Comparison of ENCODE assay signal across 1 cellular context in the genomic region with DNA sequence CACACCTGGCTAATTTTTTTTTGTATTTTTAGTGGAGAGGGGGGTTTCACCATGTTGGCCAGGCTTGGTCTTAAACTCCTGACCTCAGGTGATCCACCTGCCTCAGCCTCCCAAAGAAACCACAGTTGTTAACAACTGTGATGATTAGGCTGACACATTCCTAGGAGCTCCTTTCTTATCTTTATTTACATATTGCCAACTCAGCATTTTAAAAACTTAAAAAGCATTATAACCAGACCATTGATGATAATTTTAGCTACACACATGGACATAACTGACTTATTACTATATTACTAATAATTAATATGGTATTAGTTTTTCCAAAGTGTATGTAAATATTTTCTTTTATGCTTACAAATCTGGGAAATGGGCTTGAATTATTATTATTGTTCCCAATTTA.
A peak's percentile ranks its signal among the peaks of the same experiment; 100 is the strongest.
TF ChIP-seq lines count a peak whose summit lies in the region.

No MANE protein-coding gene starts in this region.

TF ChIP-seq in HepG2, 621 proteins besides CTCF, POLR2A, EP300 and RAD21 (continued from another document):
- TF ChIP-seq, protein P1, sequence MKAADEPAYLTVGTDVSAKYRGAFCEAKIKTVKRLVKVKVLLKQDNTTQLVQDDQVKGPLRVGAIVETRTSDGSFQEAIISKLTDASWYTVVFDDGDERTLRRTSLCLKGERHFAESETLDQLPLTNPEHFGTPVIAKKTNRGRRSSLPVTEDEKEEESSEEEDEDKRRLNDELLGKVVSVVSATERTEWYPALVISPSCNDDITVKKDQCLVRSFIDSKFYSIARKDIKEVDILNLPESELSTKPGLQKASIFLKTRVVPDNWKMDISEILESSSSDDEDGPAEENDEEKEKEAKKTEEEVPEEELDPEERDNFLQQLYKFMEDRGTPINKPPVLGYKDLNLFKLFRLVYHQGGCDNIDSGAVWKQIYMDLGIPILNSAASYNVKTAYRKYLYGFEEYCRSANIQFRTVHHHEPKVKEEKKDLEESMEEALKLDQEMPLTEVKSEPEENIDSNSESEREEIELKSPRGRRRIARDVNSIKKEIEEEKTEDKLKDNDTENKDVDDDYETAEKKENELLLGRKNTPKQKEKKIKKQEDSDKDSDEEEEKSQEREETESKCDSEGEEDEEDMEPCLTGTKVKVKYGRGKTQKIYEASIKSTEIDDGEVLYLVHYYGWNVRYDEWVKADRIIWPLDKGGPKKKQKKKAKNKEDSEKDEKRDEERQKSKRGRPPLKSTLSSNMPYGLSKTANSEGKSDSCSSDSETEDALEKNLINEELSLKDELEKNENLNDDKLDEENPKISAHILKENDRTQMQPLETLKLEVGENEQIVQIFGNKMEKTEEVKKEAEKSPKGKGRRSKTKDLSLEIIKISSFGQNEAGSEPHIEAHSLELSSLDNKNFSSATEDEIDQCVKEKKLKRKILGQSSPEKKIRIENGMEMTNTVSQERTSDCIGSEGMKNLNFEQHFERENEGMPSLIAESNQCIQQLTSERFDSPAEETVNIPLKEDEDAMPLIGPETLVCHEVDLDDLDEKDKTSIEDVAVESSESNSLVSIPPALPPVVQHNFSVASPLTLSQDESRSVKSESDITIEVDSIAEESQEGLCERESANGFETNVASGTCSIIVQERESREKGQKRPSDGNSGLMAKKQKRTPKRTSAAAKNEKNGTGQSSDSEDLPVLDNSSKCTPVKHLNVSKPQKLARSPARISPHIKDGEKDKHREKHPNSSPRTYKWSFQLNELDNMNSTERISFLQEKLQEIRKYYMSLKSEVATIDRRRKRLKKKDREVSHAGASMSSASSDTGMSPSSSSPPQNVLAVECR (CRISPR knock-in tag; IDR thresholded peaks at IDR 0.05; ENCODE audit: borderline replicate concordance), result no peak
- no peak for TF ChIP-seq ELF3 (CRISPR knock-in tag; IDR thresholded peaks at IDR 0.05)
- no peak for TF ChIP-seq CEBPZ (IDR thresholded peaks at IDR 0.05; ENCODE audit: low read length)
- no peak for TF ChIP-seq MTA3 (CRISPR knock-in tag; IDR thresholded peaks at IDR 0.05)
- TF ChIP-seq KDM4B (CRISPR knock-in tag; IDR thresholded peaks at IDR 0.05), result no peak
- no peak for TF ChIP-seq TFDP2 (CRISPR knock-in tag; IDR thresholded peaks at IDR 0.05)
- TF ChIP-seq RBAK (CRISPR knock-in tag; IDR thresholded peaks at IDR 0.05), result no peak
- no peak for TF ChIP-seq ZNF329 (CRISPR knock-in tag; IDR thresholded peaks at IDR 0.05; ENCODE audit: low read depth)
- peak; percentile 93 to 98 for TF ChIP-seq MAFK (conservative IDR thresholded peaks at IDR 0.05 in 1 of 2, IDR thresholded peaks at IDR 0.05 in 1 of 2; ENCODE audit: low read length in 2 of 2)
- TF ChIP-seq IKZF1 (IDR thresholded peaks at IDR 0.05), result no peak
- no peak for TF ChIP-seq ZNF704 (CRISPR knock-in tag; IDR thresholded peaks at IDR 0.05; ENCODE audit: borderline replicate concordance)
